In genomic region chr1:206631085-206631509, GRCh38 we compare ENCODE assay signal across 8 cellular contexts. TPM values are rescaled to one million over a fixed set of nuclear protein-coding genes. Genes with fewer than 3 reads are reported as not detected.
DNase-seq lines count a peak whose midpoint lies in the region; ATAC-seq and TF ChIP-seq lines count a peak whose summit lies in the region.

No MANE protein-coding gene starts in this region.

- H3K4me3 ChIP-seq in dorsolateral prefrontal cortex (no peak overlapping the region), mucosa of descending colon (no peak overlapping the region)

- TF ChIP-seq CTCF in dorsolateral prefrontal cortex (IDR thresholded peaks at IDR 0.05 in 54 of 56, conservative IDR thresholded peaks at IDR 0.05 in 2 of 56; ENCODE audit: low read depth in 1 of 56, partially characterized antibody in 56 of 56) (peak in 53 of 56 donors; percentile 13 to 65 (median 44)), mucosa of descending colon (IDR thresholded peaks at IDR 0.05) (no peak)

- no peak overlapping the region for H3K27ac ChIP-seq in dorsolateral prefrontal cortex

- peaks cover 0 to 4% (median 0%) of the 10 kb centered on the region in 45 donors for H3K27me3 ChIP-seq in dorsolateral prefrontal cortex

- H3K36me3 ChIP-seq in mucosa of descending colon (ENCODE audit: low read depth) = no peaks in the 10 kb centered on the region

- intact Hi-C loops in dorsolateral prefrontal cortex (cut with DNase I) = loop anchor here in 1 of 2 donors (10.0 kb wide), 1 partner anchor 284 kb away; no protein-coding TSS in a partner anchor
- intact Hi-C loops in mucosa of descending colon (cut with DNase I, micrococcal nuclease) = loop anchor here (10.0 kb wide), 2 partner anchors 84 to 284 kb away; no protein-coding TSS in a partner anchor

- H3K9me3 ChIP-seq in mucosa of descending colon = no peaks in the 10 kb centered on the region

- ATAC-seq in mucosa of descending colon (peak; percentile 11), GM21367 (IDR thresholded peaks at IDR 0.05; ENCODE audit: unreplicated experiment) (no peak)

- H3K4me1 ChIP-seq in mucosa of descending colon (ENCODE audit: low read depth) = peaks cover 11% of the 10 kb centered on the region

- TF ChIP-seq POLR2A in Raji (IDR thresholded peaks at IDR 0.05; ENCODE audit: insufficient read depth, low read depth, low read length) = 0 out of 2 replicates have a peak, but pooled peaks have one; percentile 12

- DNase-seq in stimulated activated CD4-positive, alpha-beta T cell treated with anti-CD3 and anti-CD28 coated beads, Interleukin-4, amount 100 ng/mL, for 1 hour = peak; percentile 3
- no peak for DNase-seq in stimulated activated CD4-positive, alpha-beta T cell treated with anti-CD3 and anti-CD28 coated beads, Interleukin-12 subunit alpha, Interleukin-12 subunit beta, amount 100 ng/mL, for 4 hours
- DNase-seq in NCI-H1105 (lab: John Stamatoyannopoulos, UW) (peak; percentile 36), dorsolateral prefrontal cortex (peak in 2 of 10 donors; percentile 31 to 44), mucosa of descending colon (peak in 2 of 3 donors; percentile 27 to 65)
- no peak for DNase-seq in effector CD8-positive, alpha-beta T cell (lab: John Stamatoyannopoulos, UW)

RNA-seq across cellular contexts. Expression of gene DYRK3, which starts 4.2 kb away (rescaled TPM):
- 10 to 100 TPM in 3 of 120 experiments, 1 to 10 TPM in 117; 2.4 to 12.2 (median 5.3) TPM for total RNA-seq in dorsolateral prefrontal cortex
- 1 to 10 TPM in 2 of 3 donors, under 1 TPM in 1; 0.61 to 4.7 (median 1.4) TPM for total RNA-seq in mucosa of descending colon

RNA-seq across cellular contexts. Expression of gene EIF2D, which starts 18.8 kb away (rescaled TPM):
- total RNA-seq in dorsolateral prefrontal cortex = 10 to 100 TPM; 19.2 to 56.2 (median 35.0) TPM
- 10 to 100 TPM; 36.8 to 47.8 (median 43.9) TPM for total RNA-seq in mucosa of descending colon

RNA-seq across cellular contexts. Expression of gene MAPKAPK2, which starts 53.6 kb away (rescaled TPM):
- total RNA-seq in dorsolateral prefrontal cortex = 10 to 100 TPM; 15.8 to 65.6 (median 28.3) TPM
- total RNA-seq in mucosa of descending colon = 10 to 100 TPM; 68.4 to 75.2 (median 72.1) TPM

Comparison
In these comparisons a context has a peak if more than half of its experiments do, and no peak if none do; other contexts are left out.
1. DNase-seq: peak in stimulated activated CD4-positive, alpha-beta T cell treated with anti-CD3 and anti-CD28 coated beads, Interleukin-4, amount 100 ng/mL, for 1 hour (single experiment), NCI-H1105 (single experiment) and mucosa of descending colon (2 of 3); none in stimulated activated CD4-positive, alpha-beta T cell treated with anti-CD3 and anti-CD28 coated beads, Interleukin-12 subunit alpha, Interleukin-12 subunit beta, amount 100 ng/mL, for 4 hours (single experiment) and effector CD8-positive, alpha-beta T cell (single experiment).